ENCODE assay signal across 8 cellular contexts in genomic region chr6:52284131-52284459, GRCh38. TPM values are rescaled to one million over a fixed set of nuclear protein-coding genes. Genes with fewer than 3 reads are reported as not detected.
DNase-seq lines count a peak whose midpoint lies in the region; ATAC-seq, FAIRE-seq and TF ChIP-seq lines count a peak whose summit lies in the region.

No MANE protein-coding gene starts in this region.

- intact Hi-C loops in Caco-2 (cut with micrococcal nuclease; ENCODE audit: unreplicated experiment): loop anchor here (1.0 to 10.0 kb wide), 2 partner anchors 44 to 291 kb away; partner anchors contain the start of gene TRAM2

- no peak for TF ChIP-seq CTCF in Caco-2 (IDR thresholded peaks at IDR 0.05; ENCODE audit: insufficient read depth in 1 of 2, low read depth in 1 of 2, low read length in 1 of 2, severe bottlenecking in 1 of 2, unreplicated experiment in 1 of 2)

- no peak for FAIRE-seq in H54 (lab: Jason Lieb, UNC)

- H3K27me3 Mint-ChIP-seq in Caco-2 (ENCODE audit: insufficient read depth, unreplicated experiment): no peaks in the 10 kb centered on the region

- CTCF ChIA-PET in Caco-2 (lab: Charles Lee): interaction anchor here (1.2 kb wide), 2 partner anchors 24 to 115 kb away, joined by 3 to 4 read pairs; no protein-coding TSS in a partner anchor

- H3K4me1 Mint-ChIP-seq in Caco-2 (ENCODE audit: low read depth, unreplicated experiment): no peaks in the 10 kb centered on the region

- no peak for TF ChIP-seq POLR2A in H54 (IDR thresholded peaks at IDR 0.05; ENCODE audit: low read depth, low read length)

- H3K27ac Mint-ChIP-seq in Caco-2 (ENCODE audit: unreplicated experiment): no peak overlapping the region

- H3K9me3 Mint-ChIP-seq in Caco-2 (ENCODE audit: unreplicated experiment): no peaks in the 10 kb centered on the region

- H3K27me3 ChIP-seq in Caco-2 (replicated peaks; ENCODE audit: control insufficient read depth, insufficient read depth, low read length): no peaks in the 10 kb centered on the region

- H3K4me3 ChIP-seq in Caco-2 (ENCODE audit: low read depth, low read length): peak overlapping the region; percentile 87

- TSS peak; percentile 55 for BruUV-seq in Caco-2 (replicated peaks; lab: Mats Ljungman, UMichigan)

- POLR2A ChIA-PET in Caco-2 (lab: Charles Lee): interaction anchor here (1.0 to 1.4 kb wide), 2 partner anchors 116 to 283 kb away, joined by 3 to 6 read pairs; no protein-coding TSS in a partner anchor

- DNase-seq in Caco-2: peak; percentile 73 to 78
- DNase-seq in H54 (ENCODE audit: insufficient read length, low spot score): peak; percentile 27
- peak; percentile 41 for DNase-seq in NCI-H2029 treated with DMSO at 0.1 percent for 48 hours (lab: John Stamatoyannopoulos, UW)
- DNase-seq in activated T-cell treated with anti-CD3 and anti-CD28 coated beads, Interleukin-2, amount 50 U/mL, for 48 hours: peak; percentile 78 to 82
- peak; percentile 70 for DNase-seq in iPS-NIHi11 (ENCODE audit: low spot score)
- peak in 2 of 3 experiments; percentile 32 to 62 for DNase-seq in stimulated activated CD4-positive, alpha-beta T cell treated with anti-CD3 and anti-CD28 coated beads, TNF-alpha, amount 100 ng/mL, for 24 hours (ENCODE audit: low read depth in 3 of 3)
- no peak for DNase-seq in stimulated activated naive CD4-positive, alpha-beta T cell treated with Interleukin-2 at 50 U/mL for 16 hours (lab: John Stamatoyannopoulos, UW)

- H3K36me3 Mint-ChIP-seq in Caco-2 (ENCODE audit: insufficient read depth, unreplicated experiment): peaks cover 38% of the 10 kb centered on the region

- 0 out of 2 replicates have a peak, but pooled peaks cover 6% of the 10 kb centered on the region for H3K4me1 ChIP-seq in Caco-2

- no peaks in the 10 kb centered on the region for H3K9me3 ChIP-seq in Caco-2

- no peak for ATAC-seq in GM21390 (IDR thresholded peaks at IDR 0.05; ENCODE audit: unreplicated experiment)

- H3K36me3 ChIP-seq in Caco-2 (ENCODE audit: control insufficient read depth, insufficient read depth, low read length): peaks cover 7% of the 10 kb centered on the region

- no peak overlapping the region for H3K4me3 Mint-ChIP-seq in Caco-2 (ENCODE audit: unreplicated experiment)

RNA-seq across cellular contexts. Expression of gene MCM3, which starts 0.4 kb away (rescaled TPM):
- total RNA-seq in Caco-2 (2022): 151 and 152 TPM in 2 replicates

RNA-seq across cellular contexts. Expression of gene IL17F, which starts 39.8 kb away (rescaled TPM):
- total RNA-seq in Caco-2 (2022): not detected in 2 replicates
